In genomic region chr3:47452460-47453215, GRCh38 we compare ENCODE assay signal across 14 cellular contexts. TPM values are rescaled to one million over a fixed set of nuclear protein-coding genes. Genes with fewer than 3 reads are reported as not detected.
DNase-seq lines count a peak whose midpoint lies in the region; ATAC-seq and TF ChIP-seq lines count a peak whose summit lies in the region.
"Had no signal": no experiment of that assay in that cellular context is flagged by ENCODE, and none has a peak within 500 bp of the region (broad histone marks: within the 10 kb centered on the region; RNA-seq: fewer than 3 reads in every experiment).

No MANE protein-coding gene starts in this region.

- H3K9me3 Mint-ChIP-seq in WTC11: peaks cover 5% of the 10 kb centered on the region; the same call in 1 of the 2 replicates
- peaks cover 5% of the 10 kb centered on the region for H3K9me3 Mint-ChIP-seq in neural crest cell
- peaks cover 6% of the 10 kb centered on the region for H3K9me3 Mint-ChIP-seq in type B pancreatic cell
- no peaks in the 10 kb centered on the region for H3K9me3 Mint-ChIP-seq in natural killer cell treated with Interleukin-12 subunit alpha and Interleukin-12 subunit beta and Interleukin-15 and Interleukin-18, amount 100 ng/mL, for 72 hours
- H3K9me3 Mint-ChIP-seq: H9 had no signal

- POLR2A ChIA-PET in WTC11 (lab: Charles Lee): no interaction called here
- POLR2A ChIA-PET in HEK293T (lab: Yijun Ruan, JAX): no interaction called here

- H3K4me3 Mint-ChIP-seq in WTC11: no peak overlapping the region
- H3K4me3 Mint-ChIP-seq in neural crest cell: no peak overlapping the region
- no peak overlapping the region for H3K4me3 Mint-ChIP-seq in type B pancreatic cell
- no peak overlapping the region for H3K4me3 Mint-ChIP-seq in natural killer cell treated with Interleukin-12 subunit alpha and Interleukin-12 subunit beta and Interleukin-15 and Interleukin-18, amount 100 ng/mL, for 72 hours
- H3K4me3 Mint-ChIP-seq: B cell; CD4-positive, alpha-beta memory T cell; H9 had no signal

- CTCF ChIA-PET in WTC11 (lab: Charles Lee) (interaction anchor here (0.8 kb wide), 1 partner anchor 32 kb away, joined by 3 read pairs; no protein-coding TSS in a partner anchor), HEK293T (lab: Yijun Ruan, JAX) (no interaction called here)

- H3K4me1 Mint-ChIP-seq in WTC11: no peaks in the 10 kb centered on the region
- H3K4me1 Mint-ChIP-seq in neural crest cell: no peaks in the 10 kb centered on the region
- peaks cover 7% of the 10 kb centered on the region for H3K4me1 Mint-ChIP-seq in type B pancreatic cell (ENCODE audit: unreplicated experiment)
- peaks cover 20 to 23% of the 10 kb centered on the region in 2 donors for H3K4me1 Mint-ChIP-seq in natural killer cell treated with Interleukin-12 subunit alpha and Interleukin-12 subunit beta and Interleukin-15 and Interleukin-18, amount 100 ng/mL, for 72 hours (ENCODE audit: low read depth in 2 of 2)

- no peak for TF ChIP-seq CTCF in WTC11 (IDR thresholded peaks at IDR 0.05)
- no peak for TF ChIP-seq CTCF in neural crest cell (conservative IDR thresholded peaks at IDR 0.05)
- TF ChIP-seq CTCF in type B pancreatic cell (conservative IDR thresholded peaks at IDR 0.05): no peak

- no peaks in the 10 kb centered on the region for H3K27me3 Mint-ChIP-seq in WTC11 (ENCODE audit: low read depth)
- H3K27me3 Mint-ChIP-seq in neural crest cell (ENCODE audit: low read depth): no peaks in the 10 kb centered on the region
- H3K27me3 Mint-ChIP-seq in type B pancreatic cell: no peaks in the 10 kb centered on the region
- H3K27me3 Mint-ChIP-seq in natural killer cell treated with Interleukin-12 subunit alpha and Interleukin-12 subunit beta and Interleukin-15 and Interleukin-18, amount 100 ng/mL, for 72 hours: no peaks in the 10 kb centered on the region
- H3K27me3 Mint-ChIP-seq: B cell; CD4-positive, alpha-beta memory T cell had no signal

- DNase-seq in WTC11 (ENCODE audit: low spot score) (no peak), neural crest cell (ENCODE audit: low read depth, low spot score) (no peak), type B pancreatic cell (ENCODE audit: extremely low spot score, unreplicated experiment) (peak; percentile 3), HEK293T (ENCODE audit: extremely low spot score) (no peak)
- DNase-seq in effector CD4-positive, alpha-beta T cell: no peak
- no peak for DNase-seq in natural killer cell treated with Interleukin-12 subunit alpha and Interleukin-12 subunit beta and Interleukin-15 and Interleukin-18, amount 100 ng/mL, for 72 hours (ENCODE audit: low spot score)
- DNase-seq: C1 segment of cervical spinal cord; CD4-positive, alpha-beta memory T cell; DMS79; GOT3; H9 had no signal

- ATAC-seq in WTC11 (no peak), esophagus mucosa (peak; percentile 91)
- ATAC-seq in natural killer cell treated with Interleukin-12 subunit alpha and Interleukin-12 subunit beta and Interleukin-15 and Interleukin-18, amount 100 ng/mL, for 72 hours: no peak
- ATAC-seq: HepG2 had no signal

- peaks cover 5% of the 10 kb centered on the region for H3K36me3 Mint-ChIP-seq in WTC11
- peaks cover 3% of the 10 kb centered on the region for H3K36me3 Mint-ChIP-seq in neural crest cell (ENCODE audit: low read depth)
- H3K36me3 Mint-ChIP-seq in type B pancreatic cell: peaks cover 7% of the 10 kb centered on the region
- H3K36me3 Mint-ChIP-seq in natural killer cell treated with Interleukin-12 subunit alpha and Interleukin-12 subunit beta and Interleukin-15 and Interleukin-18, amount 100 ng/mL, for 72 hours: peaks cover 4% of the 10 kb centered on the region

- H3K27ac Mint-ChIP-seq in WTC11 (peak overlapping the region; percentile 9; the same call in 1 of the 2 replicates), neural crest cell (ENCODE audit: unreplicated experiment) (peak overlapping the region; percentile 57), type B pancreatic cell (no peak overlapping the region)
- H3K27ac Mint-ChIP-seq in natural killer cell treated with Interleukin-12 subunit alpha and Interleukin-12 subunit beta and Interleukin-15 and Interleukin-18, amount 100 ng/mL, for 72 hours: no peak overlapping the region
- H3K27ac Mint-ChIP-seq: B cell had no signal

TF ChIP-seq in WTC11, 78 proteins besides CTCF, POLR2A, EP300 and RAD21:
- no peak for TF ChIP-seq ZBTB43 (CRISPR knock-in tag; IDR thresholded peaks at IDR 0.05)

TF ChIP-seq in HEK293T, 16 proteins besides CTCF, POLR2A, EP300 and RAD21:
- no peak for TF ChIP-seq FOXK2 (IDR thresholded peaks at IDR 0.05)
- TF ChIP-seq ZNF384 (IDR thresholded peaks at IDR 0.05): no peak
- no peak for TF ChIP-seq ELF4 (IDR thresholded peaks at IDR 0.05)
- no peak for TF ChIP-seq L3MBTL2 (conservative IDR thresholded peaks at IDR 0.05)
- no peak for TF ChIP-seq FOXA1 (IDR thresholded peaks at IDR 0.05)
- no peak for TF ChIP-seq BHLHE40 (IDR thresholded peaks at IDR 0.05; ENCODE audit: borderline replicate concordance)
- no peak for TF ChIP-seq SP1 (IDR thresholded peaks at IDR 0.05)
- TF ChIP-seq HDGF (IDR thresholded peaks at IDR 0.05; ENCODE audit: borderline replicate concordance): no peak
- no peak for TF ChIP-seq FOXM1 (IDR thresholded peaks at IDR 0.05; ENCODE audit: borderline replicate concordance)
- no peak for TF ChIP-seq TARDBP (IDR thresholded peaks at IDR 0.05)
- no peak for TF ChIP-seq SUZ12 (IDR thresholded peaks at IDR 0.05)
- no peak for TF ChIP-seq PKNOX1 (IDR thresholded peaks at IDR 0.05)
- no peak for TF ChIP-seq ARNT (IDR thresholded peaks at IDR 0.05)
- TF ChIP-seq CTBP1 (IDR thresholded peaks at IDR 0.05; ENCODE audit: borderline replicate concordance): no peak
- no peak for TF ChIP-seq LEF1 (IDR thresholded peaks at IDR 0.05; ENCODE audit: borderline replicate concordance)
- no peak for TF ChIP-seq NFRKB (IDR thresholded peaks at IDR 0.05)

RNA-seq across cellular contexts. Expression of gene SCAP, which starts 23.1 kb away (rescaled TPM):
- total RNA-seq in WTC11 (2021) (115 to 117 TPM (median 117 TPM) in 3 replicates), esophagus mucosa (59.8 TPM), neural crest cell (90.2 and 103 TPM in 2 replicates), type B pancreatic cell (ENCODE audit: low replicate concordance) (77.5 and 106 TPM in 2 replicates)
- 100 to 1,000 TPM in 1 of 2 donors, 10 to 100 TPM in 1; 51.1 to 111 TPM for total RNA-seq in natural killer cell treated with Interleukin-12 subunit alpha and Interleukin-12 subunit beta and Interleukin-15 and Interleukin-18, amount 100 ng/mL, for 72 hours

Comparison
In these comparisons a context has a peak if more than half of its experiments do, and no peak if none do; other contexts are left out.
1. H3K27ac Mint-ChIP-seq: peak in WTC11 (single experiment) and neural crest cell (single experiment); none in type B pancreatic cell (single experiment) and natural killer cell treated with Interleukin-12 subunit alpha and Interleukin-12 subunit beta and Interleukin-15 and Interleukin-18, amount 100 ng/mL, for 72 hours (0 of 2).